Comparison of ENCODE assay signal across 28 cellular contexts in genomic region chr4:24565054-24565453, GRCh38. TPM values are rescaled to one million over a fixed set of nuclear protein-coding genes. Genes with fewer than 3 reads are reported as not detected.
A peak's percentile ranks its signal among the peaks of the same experiment; 100 is the strongest.
DNase-seq lines count a peak whose midpoint lies in the region; TF ChIP-seq lines count a peak whose summit lies in the region.
"Had no signal": no experiment of that assay in that cellular context is flagged by ENCODE, and none has a peak within 500 bp of the region (broad histone marks: within the 10 kb centered on the region; RNA-seq: fewer than 3 reads in every experiment).

No MANE protein-coding gene starts in this region.

- H3K4me1 ChIP-seq in muscle layer of duodenum (ENCODE audit: control insufficient read depth in 1 of 2, insufficient read depth in 2 of 2, low read length in 2 of 2) (peaks cover 4 to 37% of the 10 kb centered on the region in 2 donors), Peyer's patch (peaks cover 0 to 23% (median 0%) of the 10 kb centered on the region in 4 donors)
- H3K4me1 ChIP-seq: testis had no signal

- H3K9me3 Mint-ChIP-seq in activated CD4-positive, alpha-beta memory T cell treated with anti-CD3 and anti-CD28 coated beads for 36 hours, result peaks cover 3% of the 10 kb centered on the region
- peaks cover 2% of the 10 kb centered on the region for H3K9me3 Mint-ChIP-seq in activated CD4-positive, alpha-beta memory T cell treated with anti-CD3 and anti-CD28 coated beads, Interleukin-2, amount 10 ng/mL, durations not matched to agents 7 days and 5 days
- no peaks in the 10 kb centered on the region for H3K9me3 Mint-ChIP-seq in Calu3 (ENCODE audit: low read depth, unreplicated experiment)
- peaks cover 3% of the 10 kb centered on the region for H3K9me3 Mint-ChIP-seq in chondrocyte (ENCODE audit: low read depth)
- H3K9me3 Mint-ChIP-seq: activated T-cell treated with anti-CD3 and anti-CD28 coated beads, Interleukin-2, amount 50 U/mL, for 72 hours had no signal

- DNase-seq in activated CD4-positive, alpha-beta memory T cell treated with anti-CD3 and anti-CD28 coated beads for 36 hours, result no peak
- no peak for DNase-seq in activated CD4-positive, alpha-beta memory T cell treated with anti-CD3 and anti-CD28 coated beads, Interleukin-2, amount 10 ng/mL, durations not matched to agents 7 days and 5 days
- DNase-seq in Calu3 (no peak), chondrocyte (ENCODE audit: low spot score) (no peak), Peyer's patch (no peak), NCI-H2196 (lab: John Stamatoyannopoulos, UW; ENCODE audit: unreplicated experiment) (no peak), H7 (no peak)
- DNase-seq: 8988T; activated CD4-positive, CD25-positive, alpha-beta regulatory T cell; activated T-cell treated with anti-CD3 and anti-CD28 coated beads, Interleukin-2, amount 50 U/mL, for 72 hours; adrenal gland; DMS53; hippocampal formation; KG1; left cardiac atrium; MM.1S; NCI-H1417; NCI-H2029; posterior cingulate gyrus; right cardiac atrium; SK-N-SH; stimulated activated CD8-positive, alpha-beta memory T cell treated with anti-CD3 and anti-CD28 coated beads, Interleukin-4, amount 100 ng/mL, for 48 hours; testis had no signal

- no peak overlapping the region for H3K4me3 Mint-ChIP-seq in activated CD4-positive, alpha-beta memory T cell treated with anti-CD3 and anti-CD28 coated beads for 36 hours
- no peak overlapping the region for H3K4me3 Mint-ChIP-seq in activated CD4-positive, alpha-beta memory T cell treated with anti-CD3 and anti-CD28 coated beads, Interleukin-2, amount 10 ng/mL, durations not matched to agents 7 days and 5 days
- H3K4me3 Mint-ChIP-seq in Calu3 (ENCODE audit: low read depth, unreplicated experiment) (peak overlapping the region; percentile 37), chondrocyte (ENCODE audit: unreplicated experiment) (no peak overlapping the region)
- H3K4me3 Mint-ChIP-seq: activated T-cell treated with anti-CD3 and anti-CD28 coated beads, Interleukin-2, amount 50 U/mL, for 72 hours; stimulated activated naive CD8-positive, alpha-beta T cell treated with anti-CD3 and anti-CD28 coated beads, Interleukin-15, Interleukin-2, amounts not matched to agents 100 ng/mL and 50 ng/mL, for 24 hours; T-helper 1 cell treated with Interleukin-12 subunit alpha and Interleukin-12 subunit beta and Interleukin-4 antibody, amounts not matched to agents 30 μg/mL and 1 μg/mL, for 36 hours had no signal

- peaks cover 70% of the 10 kb centered on the region for H3K4me1 Mint-ChIP-seq in activated CD4-positive, alpha-beta memory T cell treated with anti-CD3 and anti-CD28 coated beads for 36 hours (ENCODE audit: low read depth)
- H3K4me1 Mint-ChIP-seq in activated CD4-positive, alpha-beta memory T cell treated with anti-CD3 and anti-CD28 coated beads, Interleukin-2, amount 10 ng/mL, durations not matched to agents 7 days and 5 days, result peaks cover 56% of the 10 kb centered on the region
- peaks cover 26% of the 10 kb centered on the region for H3K4me1 Mint-ChIP-seq in Calu3 (ENCODE audit: low read depth, unreplicated experiment)
- H3K4me1 Mint-ChIP-seq in chondrocyte (ENCODE audit: low read depth), result peaks cover 51% of the 10 kb centered on the region

- BruUV-seq in Calu3 (replicated peaks; lab: Mats Ljungman, UMichigan), result no TSS peak

- peak overlapping the region; percentile 18 for H3K27ac Mint-ChIP-seq in activated CD4-positive, alpha-beta memory T cell treated with anti-CD3 and anti-CD28 coated beads for 36 hours
- no peak overlapping the region for H3K27ac Mint-ChIP-seq in activated CD4-positive, alpha-beta memory T cell treated with anti-CD3 and anti-CD28 coated beads, Interleukin-2, amount 10 ng/mL, durations not matched to agents 7 days and 5 days
- H3K27ac Mint-ChIP-seq in Calu3 (ENCODE audit: unreplicated experiment) (no peak overlapping the region), chondrocyte (ENCODE audit: unreplicated experiment) (peak overlapping the region; percentile 51)
- H3K27ac Mint-ChIP-seq: activated T-cell treated with anti-CD3 and anti-CD28 coated beads, Interleukin-2, amount 50 U/mL, for 72 hours; T-helper 1 cell treated with Interleukin-12 subunit alpha and Interleukin-12 subunit beta and Interleukin-4 antibody, amounts not matched to agents 30 μg/mL and 1 μg/mL, for 36 hours had no signal

- H3K36me3 ChIP-seq in muscle layer of duodenum (ENCODE audit: control insufficient read depth in 1 of 2, insufficient read depth in 2 of 2, low read length in 2 of 2) (peaks cover 8 to 11% of the 10 kb centered on the region in 2 donors), Peyer's patch (peaks cover 0 to 15% (median 0%) of the 10 kb centered on the region in 3 donors), H7 (replicated peaks; ENCODE audit: control insufficient read depth, insufficient read depth, low read length) (peaks cover 10% of the 10 kb centered on the region)
- H3K36me3 ChIP-seq: adrenal gland had no signal

- CTCF ChIA-PET in activated CD4-positive, alpha-beta memory T cell treated with anti-CD3 and anti-CD28 coated beads for 36 hours (lab: Charles Lee), result interaction anchor here (2.7 kb wide), 1 partner anchor 14 kb away, joined by 15 read pairs; no protein-coding TSS in a partner anchor
- CTCF ChIA-PET in activated CD4-positive, alpha-beta memory T cell treated with anti-CD3 and anti-CD28 coated beads, Interleukin-2, amount 10 ng/mL, durations not matched to agents 7 days and 5 days (lab: Charles Lee), result interaction anchor here (0.8 to 1.2 kb wide), 2 partner anchors 18 to 20 kb away, joined by 3 to 4 read pairs; partner anchors contain the start of gene DHX15
- CTCF ChIA-PET in Calu3 (lab: Charles Lee), result interaction anchor here (1.7 kb wide), 1 partner anchor 228 kb away, joined by 3 read pairs; no protein-coding TSS in a partner anchor

- H3K27me3 ChIP-seq in muscle layer of duodenum (ENCODE audit: low read depth, low read length) (no peaks in the 10 kb centered on the region), Peyer's patch (peaks cover 0 to 3% of the 10 kb centered on the region in 2 donors), H7 (ENCODE audit: control insufficient read depth, insufficient read depth, low read length) (no peaks in the 10 kb centered on the region)
- H3K27me3 ChIP-seq: adrenal gland, gastroesophageal sphincter, testis had no signal

- POLR2A ChIA-PET in activated CD4-positive, alpha-beta memory T cell treated with anti-CD3 and anti-CD28 coated beads for 36 hours (lab: Charles Lee), result interaction anchor here (1.2 kb wide), 1 partner anchor 20 kb away, joined by 4 read pairs; the partner anchor contains the start of gene DHX15
- POLR2A ChIA-PET in activated CD4-positive, alpha-beta memory T cell treated with anti-CD3 and anti-CD28 coated beads, Interleukin-2, amount 10 ng/mL, durations not matched to agents 7 days and 5 days (lab: Charles Lee), result interaction anchor here (1.0 kb wide), 1 partner anchor 9 kb away, joined by 5 read pairs; no protein-coding TSS in a partner anchor

- no peak for TF ChIP-seq CTCF in Calu3 (IDR thresholded peaks at IDR 0.05; ENCODE audit: unreplicated experiment)
- no peak for TF ChIP-seq CTCF in chondrocyte (IDR thresholded peaks at IDR 0.05)
- TF ChIP-seq CTCF in Peyer's patch (IDR thresholded peaks at IDR 0.05), result no peak

- H3K9me3 ChIP-seq in muscle layer of duodenum (ENCODE audit: control insufficient read depth in 1 of 2, low read length in 2 of 2) (no peaks in the 10 kb centered on the region), Peyer's patch (no peaks in the 10 kb centered on the region)
- H3K9me3 ChIP-seq: adrenal gland, gastroesophageal sphincter, SK-N-SH, testis had no signal

- intact Hi-C loops in activated CD4-positive, alpha-beta memory T cell treated with anti-CD3 and anti-CD28 coated beads for 36 hours (cut with micrococcal nuclease), result no loop called here
- intact Hi-C loops in Calu3 (cut with micrococcal nuclease; ENCODE audit: unreplicated experiment), result no loop called here

- H3K27me3 Mint-ChIP-seq in activated CD4-positive, alpha-beta memory T cell treated with anti-CD3 and anti-CD28 coated beads for 36 hours, result no peaks in the 10 kb centered on the region
- H3K27me3 Mint-ChIP-seq in activated CD4-positive, alpha-beta memory T cell treated with anti-CD3 and anti-CD28 coated beads, Interleukin-2, amount 10 ng/mL, durations not matched to agents 7 days and 5 days, result no peaks in the 10 kb centered on the region
- no peaks in the 10 kb centered on the region for H3K27me3 Mint-ChIP-seq in Calu3 (ENCODE audit: unreplicated experiment)
- no peaks in the 10 kb centered on the region for H3K27me3 Mint-ChIP-seq in chondrocyte (ENCODE audit: low read depth)
- H3K27me3 Mint-ChIP-seq: stimulated activated naive CD8-positive, alpha-beta T cell treated with anti-CD3 and anti-CD28 coated beads, Interleukin-15, Interleukin-2, amounts not matched to agents 100 ng/mL and 50 ng/mL, for 24 hours had no signal

- no peak for TF ChIP-seq POLR2A in Peyer's patch (IDR thresholded peaks at IDR 0.05)

- no peak overlapping the region for H3K4me3 ChIP-seq in muscle layer of duodenum (ENCODE audit: low read depth in 1 of 2, low read length in 2 of 2)
- H3K4me3 ChIP-seq in Peyer's patch, result no peak overlapping the region
- no peak overlapping the region for H3K4me3 ChIP-seq in H7 (ENCODE audit: insufficient read depth, low read depth, low read length)
- H3K4me3 ChIP-seq: adrenal gland, gastroesophageal sphincter, lung, testis had no signal

- H3K36me3 Mint-ChIP-seq in activated CD4-positive, alpha-beta memory T cell treated with anti-CD3 and anti-CD28 coated beads for 36 hours, result peaks cover 66% of the 10 kb centered on the region
- peaks cover 79% of the 10 kb centered on the region for H3K36me3 Mint-ChIP-seq in activated CD4-positive, alpha-beta memory T cell treated with anti-CD3 and anti-CD28 coated beads, Interleukin-2, amount 10 ng/mL, durations not matched to agents 7 days and 5 days (ENCODE audit: low read depth)
- H3K36me3 Mint-ChIP-seq in Calu3 (ENCODE audit: insufficient read depth, unreplicated experiment) (peaks cover 28% of the 10 kb centered on the region), chondrocyte (ENCODE audit: low read depth) (peaks cover 15% of the 10 kb centered on the region)

- H3K27ac ChIP-seq in muscle layer of duodenum (ENCODE audit: low read length), result peak overlapping the region; percentile 43
- no peak overlapping the region for H3K27ac ChIP-seq in Peyer's patch
- H3K27ac ChIP-seq: adrenal gland, testis had no signal

RNA-seq across cellular contexts. Expression of gene DHX15, which starts 19.3 kb away (rescaled TPM):
- total RNA-seq in activated CD4-positive, alpha-beta memory T cell treated with anti-CD3 and anti-CD28 coated beads for 36 hours, result 100 to 1,000 TPM; 169 to 172 TPM
- total RNA-seq in activated CD4-positive, alpha-beta memory T cell treated with anti-CD3 and anti-CD28 coated beads, Interleukin-2, amount 10 ng/mL, durations not matched to agents 7 days and 5 days, result 100 to 1,000 TPM; 150 TPM
- 161 and 169 TPM in 2 replicates for total RNA-seq in Calu3 (2022)
- 77.4 to 91.6 TPM (median 79.1 TPM) in 3 replicates for total RNA-seq in chondrocyte
- 100 to 1,000 TPM; 125 to 314 (median 146) TPM for total RNA-seq in Peyer's patch
- 245 and 292 TPM in 2 replicates for total RNA-seq in H7 (2014; rRNA removed; shearing (Covaris generic))

Comparison
In these comparisons a context has a peak if more than half of its experiments do, and no peak if none do; other contexts are left out.
1. H3K27ac Mint-ChIP-seq: peak in activated CD4-positive, alpha-beta memory T cell treated with anti-CD3 and anti-CD28 coated beads for 36 hours (single experiment) and chondrocyte (single experiment); none in activated CD4-positive, alpha-beta memory T cell treated with anti-CD3 and anti-CD28 coated beads, Interleukin-2, amount 10 ng/mL, durations not matched to agents 7 days and 5 days (single experiment) and Calu3 (single experiment).